In genomic region chr10:3172446-3173172, GRCh38 we compare ENCODE assay signal across 1 cellular context.
TF ChIP-seq lines count a peak whose summit lies in the region.

A gene with protein sequence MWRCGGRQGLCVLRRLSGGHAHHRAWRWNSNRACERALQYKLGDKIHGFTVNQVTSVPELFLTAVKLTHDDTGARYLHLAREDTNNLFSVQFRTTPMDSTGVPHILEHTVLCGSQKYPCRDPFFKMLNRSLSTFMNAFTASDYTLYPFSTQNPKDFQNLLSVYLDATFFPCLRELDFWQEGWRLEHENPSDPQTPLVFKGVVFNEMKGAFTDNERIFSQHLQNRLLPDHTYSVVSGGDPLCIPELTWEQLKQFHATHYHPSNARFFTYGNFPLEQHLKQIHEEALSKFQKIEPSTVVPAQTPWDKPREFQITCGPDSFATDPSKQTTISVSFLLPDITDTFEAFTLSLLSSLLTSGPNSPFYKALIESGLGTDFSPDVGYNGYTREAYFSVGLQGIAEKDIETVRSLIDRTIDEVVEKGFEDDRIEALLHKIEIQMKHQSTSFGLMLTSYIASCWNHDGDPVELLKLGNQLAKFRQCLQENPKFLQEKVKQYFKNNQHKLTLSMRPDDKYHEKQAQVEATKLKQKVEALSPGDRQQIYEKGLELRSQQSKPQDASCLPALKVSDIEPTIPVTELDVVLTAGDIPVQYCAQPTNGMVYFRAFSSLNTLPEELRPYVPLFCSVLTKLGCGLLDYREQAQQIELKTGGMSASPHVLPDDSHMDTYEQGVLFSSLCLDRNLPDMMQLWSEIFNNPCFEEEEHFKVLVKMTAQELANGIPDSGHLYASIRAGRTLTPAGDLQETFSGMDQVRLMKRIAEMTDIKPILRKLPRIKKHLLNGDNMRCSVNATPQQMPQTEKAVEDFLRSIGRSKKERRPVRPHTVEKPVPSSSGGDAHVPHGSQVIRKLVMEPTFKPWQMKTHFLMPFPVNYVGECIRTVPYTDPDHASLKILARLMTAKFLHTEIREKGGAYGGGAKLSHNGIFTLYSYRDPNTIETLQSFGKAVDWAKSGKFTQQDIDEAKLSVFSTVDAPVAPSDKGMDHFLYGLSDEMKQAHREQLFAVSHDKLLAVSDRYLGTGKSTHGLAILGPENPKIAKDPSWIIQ (minus strand): TSS chr10:3172782. CDS start chr10:3172772, 10 bp downstream.

TF ChIP-seq in GM12878, 131 proteins besides CTCF, POLR2A, EP300 and RAD21 (continued from another document and continues in another):
- no peak for TF ChIP-seq ESRRA (IDR thresholded peaks at IDR 0.05; ENCODE audit: low read length)
- no peak for TF ChIP-seq FOXM1 (IDR thresholded peaks at IDR 0.05; ENCODE audit: low read depth, low read length)
- TF ChIP-seq, protein P1, sequence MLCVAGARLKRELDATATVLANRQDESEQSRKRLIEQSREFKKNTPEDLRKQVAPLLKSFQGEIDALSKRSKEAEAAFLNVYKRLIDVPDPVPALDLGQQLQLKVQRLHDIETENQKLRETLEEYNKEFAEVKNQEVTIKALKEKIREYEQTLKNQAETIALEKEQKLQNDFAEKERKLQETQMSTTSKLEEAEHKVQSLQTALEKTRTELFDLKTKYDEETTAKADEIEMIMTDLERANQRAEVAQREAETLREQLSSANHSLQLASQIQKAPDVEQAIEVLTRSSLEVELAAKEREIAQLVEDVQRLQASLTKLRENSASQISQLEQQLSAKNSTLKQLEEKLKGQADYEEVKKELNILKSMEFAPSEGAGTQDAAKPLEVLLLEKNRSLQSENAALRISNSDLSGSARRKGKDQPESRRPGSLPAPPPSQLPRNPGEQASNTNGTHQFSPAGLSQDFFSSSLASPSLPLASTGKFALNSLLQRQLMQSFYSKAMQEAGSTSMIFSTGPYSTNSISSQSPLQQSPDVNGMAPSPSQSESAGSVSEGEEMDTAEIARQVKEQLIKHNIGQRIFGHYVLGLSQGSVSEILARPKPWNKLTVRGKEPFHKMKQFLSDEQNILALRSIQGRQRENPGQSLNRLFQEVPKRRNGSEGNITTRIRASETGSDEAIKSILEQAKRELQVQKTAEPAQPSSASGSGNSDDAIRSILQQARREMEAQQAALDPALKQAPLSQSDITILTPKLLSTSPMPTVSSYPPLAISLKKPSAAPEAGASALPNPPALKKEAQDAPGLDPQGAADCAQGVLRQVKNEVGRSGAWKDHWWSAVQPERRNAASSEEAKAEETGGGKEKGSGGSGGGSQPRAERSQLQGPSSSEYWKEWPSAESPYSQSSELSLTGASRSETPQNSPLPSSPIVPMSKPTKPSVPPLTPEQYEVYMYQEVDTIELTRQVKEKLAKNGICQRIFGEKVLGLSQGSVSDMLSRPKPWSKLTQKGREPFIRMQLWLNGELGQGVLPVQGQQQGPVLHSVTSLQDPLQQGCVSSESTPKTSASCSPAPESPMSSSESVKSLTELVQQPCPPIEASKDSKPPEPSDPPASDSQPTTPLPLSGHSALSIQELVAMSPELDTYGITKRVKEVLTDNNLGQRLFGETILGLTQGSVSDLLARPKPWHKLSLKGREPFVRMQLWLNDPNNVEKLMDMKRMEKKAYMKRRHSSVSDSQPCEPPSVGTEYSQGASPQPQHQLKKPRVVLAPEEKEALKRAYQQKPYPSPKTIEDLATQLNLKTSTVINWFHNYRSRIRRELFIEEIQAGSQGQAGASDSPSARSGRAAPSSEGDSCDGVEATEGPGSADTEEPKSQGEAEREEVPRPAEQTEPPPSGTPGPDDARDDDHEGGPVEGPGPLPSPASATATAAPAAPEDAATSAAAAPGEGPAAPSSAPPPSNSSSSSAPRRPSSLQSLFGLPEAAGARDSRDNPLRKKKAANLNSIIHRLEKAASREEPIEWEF (IDR thresholded peaks at IDR 0.05; ENCODE audit: insufficient replicate concordance, low read depth, low read length), result no peak
- TF ChIP-seq RELB (IDR thresholded peaks at IDR 0.05; ENCODE audit: low read depth), result no peak
- no peak for TF ChIP-seq HCFC1 (IDR thresholded peaks at IDR 0.05; ENCODE audit: low read length)
- peak; percentile 42; the same call in 1 of the 2 replicates for TF ChIP-seq SIN3A (IDR thresholded peaks at IDR 0.05; ENCODE audit: low read depth, low read length)
- TF ChIP-seq TCF7 (IDR thresholded peaks at IDR 0.05; ENCODE audit: borderline replicate concordance), result no peak
- peak; percentile 63 for TF ChIP-seq YY1 (IDR thresholded peaks at IDR 0.05; ENCODE audit: low read depth, low read length)
- no peak for TF ChIP-seq JUNB (IDR thresholded peaks at IDR 0.05)
- TF ChIP-seq CBX5 (IDR thresholded peaks at IDR 0.05; ENCODE audit: low read depth), result no peak
- TF ChIP-seq BHLHE40 (IDR thresholded peaks at IDR 0.05; ENCODE audit: borderline replicate concordance in 1 of 2, low read depth in 2 of 2, low read length in 1 of 2), result peak in 1 of 2 experiments; percentile 69; a peak in 3 of 4 replicates
- no peak for TF ChIP-seq ZNF24 (IDR thresholded peaks at IDR 0.05)
- TF ChIP-seq KLF5 (IDR thresholded peaks at IDR 0.05; ENCODE audit: partially characterized antibody), result peak; percentile 69
- TF ChIP-seq, protein P2, sequence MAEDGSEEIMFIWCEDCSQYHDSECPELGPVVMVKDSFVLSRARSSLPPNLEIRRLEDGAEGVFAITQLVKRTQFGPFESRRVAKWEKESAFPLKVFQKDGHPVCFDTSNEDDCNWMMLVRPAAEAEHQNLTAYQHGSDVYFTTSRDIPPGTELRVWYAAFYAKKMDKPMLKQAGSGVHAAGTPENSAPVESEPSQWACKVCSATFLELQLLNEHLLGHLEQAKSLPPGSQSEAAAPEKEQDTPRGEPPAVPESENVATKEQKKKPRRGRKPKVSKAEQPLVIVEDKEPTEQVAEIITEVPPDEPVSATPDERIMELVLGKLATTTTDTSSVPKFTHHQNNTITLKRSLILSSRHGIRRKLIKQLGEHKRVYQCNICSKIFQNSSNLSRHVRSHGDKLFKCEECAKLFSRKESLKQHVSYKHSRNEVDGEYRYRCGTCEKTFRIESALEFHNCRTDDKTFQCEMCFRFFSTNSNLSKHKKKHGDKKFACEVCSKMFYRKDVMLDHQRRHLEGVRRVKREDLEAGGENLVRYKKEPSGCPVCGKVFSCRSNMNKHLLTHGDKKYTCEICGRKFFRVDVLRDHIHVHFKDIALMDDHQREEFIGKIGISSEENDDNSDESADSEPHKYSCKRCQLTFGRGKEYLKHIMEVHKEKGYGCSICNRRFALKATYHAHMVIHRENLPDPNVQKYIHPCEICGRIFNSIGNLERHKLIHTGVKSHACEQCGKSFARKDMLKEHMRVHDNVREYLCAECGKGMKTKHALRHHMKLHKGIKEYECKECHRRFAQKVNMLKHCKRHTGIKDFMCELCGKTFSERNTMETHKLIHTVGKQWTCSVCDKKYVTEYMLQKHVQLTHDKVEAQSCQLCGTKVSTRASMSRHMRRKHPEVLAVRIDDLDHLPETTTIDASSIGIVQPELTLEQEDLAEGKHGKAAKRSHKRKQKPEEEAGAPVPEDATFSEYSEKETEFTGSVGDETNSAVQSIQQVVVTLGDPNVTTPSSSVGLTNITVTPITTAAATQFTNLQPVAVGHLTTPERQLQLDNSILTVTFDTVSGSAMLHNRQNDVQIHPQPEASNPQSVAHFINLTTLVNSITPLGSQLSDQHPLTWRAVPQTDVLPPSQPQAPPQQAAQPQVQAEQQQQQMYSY (CRISPR knock-in tag; IDR thresholded peaks at IDR 0.05), result no peak
- peak; percentile 66 for TF ChIP-seq CREB1 (IDR thresholded peaks at IDR 0.05; ENCODE audit: low read depth)
- TF ChIP-seq, protein P3, sequence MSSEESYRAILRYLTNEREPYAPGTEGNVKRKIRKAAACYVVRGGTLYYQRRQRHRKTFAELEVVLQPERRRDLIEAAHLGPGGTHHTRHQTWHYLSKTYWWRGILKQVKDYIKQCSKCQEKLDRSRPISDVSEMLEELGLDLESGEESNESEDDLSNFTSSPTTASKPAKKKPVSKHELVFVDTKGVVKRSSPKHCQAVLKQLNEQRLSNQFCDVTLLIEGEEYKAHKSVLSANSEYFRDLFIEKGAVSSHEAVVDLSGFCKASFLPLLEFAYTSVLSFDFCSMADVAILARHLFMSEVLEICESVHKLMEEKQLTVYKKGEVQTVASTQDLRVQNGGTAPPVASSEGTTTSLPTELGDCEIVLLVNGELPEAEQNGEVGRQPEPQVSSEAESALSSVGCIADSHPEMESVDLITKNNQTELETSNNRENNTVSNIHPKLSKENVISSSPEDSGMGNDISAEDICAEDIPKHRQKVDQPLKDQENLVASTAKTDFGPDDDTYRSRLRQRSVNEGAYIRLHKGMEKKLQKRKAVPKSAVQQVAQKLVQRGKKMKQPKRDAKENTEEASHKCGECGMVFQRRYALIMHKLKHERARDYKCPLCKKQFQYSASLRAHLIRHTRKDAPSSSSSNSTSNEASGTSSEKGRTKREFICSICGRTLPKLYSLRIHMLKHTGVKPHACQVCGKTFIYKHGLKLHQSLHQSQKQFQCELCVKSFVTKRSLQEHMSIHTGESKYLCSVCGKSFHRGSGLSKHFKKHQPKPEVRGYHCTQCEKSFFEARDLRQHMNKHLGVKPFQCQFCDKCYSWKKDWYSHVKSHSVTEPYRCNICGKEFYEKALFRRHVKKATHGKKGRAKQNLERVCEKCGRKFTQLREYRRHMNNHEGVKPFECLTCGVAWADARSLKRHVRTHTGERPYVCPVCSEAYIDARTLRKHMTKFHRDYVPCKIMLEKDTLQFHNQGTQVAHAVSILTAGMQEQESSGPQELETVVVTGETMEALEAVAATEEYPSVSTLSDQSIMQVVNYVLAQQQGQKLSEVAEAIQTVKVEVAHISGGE (CRISPR knock-in tag; IDR thresholded peaks at IDR 0.05), result no peak
- TF ChIP-seq ZNF687 (IDR thresholded peaks at IDR 0.05), result peak; percentile 76
- TF ChIP-seq MTA2 (IDR thresholded peaks at IDR 0.05; ENCODE audit: low read depth), result no peak
- no peak for TF ChIP-seq ELK1 (IDR thresholded peaks at IDR 0.05; ENCODE audit: low read depth, low read length)
- peak; percentile 74 for TF ChIP-seq CREM (IDR thresholded peaks at IDR 0.05; ENCODE audit: low read depth)
- no peak for TF ChIP-seq HDAC2 (IDR thresholded peaks at IDR 0.05)
- 0 out of 2 replicates have a peak, but pooled peaks have one; percentile 61 for TF ChIP-seq TCF12 (IDR thresholded peaks at IDR 0.05; ENCODE audit: low read depth, low read length)
- TF ChIP-seq ZBTB40 (IDR thresholded peaks at IDR 0.05; ENCODE audit: borderline replicate concordance), result no peak
